ENCODE assay signal across 1 cellular context in genomic region chr11:125164422-125165110, GRCh38.
A peak's percentile ranks its signal among the peaks of the same experiment; 100 is the strongest.
TF ChIP-seq lines count a peak whose summit lies in the region.

PKNOX2 (plus strand) TSS chr11:125164751; CDS start chr11:125351306, 186,555 bp downstream.

TF ChIP-seq in HEK293, 187 proteins besides CTCF, POLR2A, EP300 and RAD21 (continued from another document and continues in another):
- TF ChIP-seq ZNF488 (tag by site-specific recombination; IDR thresholded peaks at IDR 0.05): no peak
- TF ChIP-seq ZSCAN4 (tag by site-specific recombination; IDR thresholded peaks at IDR 0.05): no peak
- TF ChIP-seq ZNF560 (tag by site-specific recombination; IDR thresholded peaks at IDR 0.05; ENCODE audit: borderline replicate concordance): no peak
- no peak for TF ChIP-seq ZNF518A (tag by site-specific recombination; conservative IDR thresholded peaks at IDR 0.05; ENCODE audit: low read depth)
- no peak for TF ChIP-seq ZNF571 (tag by site-specific recombination; IDR thresholded peaks at IDR 0.05)
- TF ChIP-seq ZNF221 (tag by site-specific recombination; IDR thresholded peaks at IDR 0.05; ENCODE audit: borderline replicate concordance): no peak
- TF ChIP-seq ZBTB44 (tag by site-specific recombination; IDR thresholded peaks at IDR 0.05): no peak
- no peak for TF ChIP-seq ZNF473 (tag by site-specific recombination; IDR thresholded peaks at IDR 0.05)
- TF ChIP-seq, protein P1, sequence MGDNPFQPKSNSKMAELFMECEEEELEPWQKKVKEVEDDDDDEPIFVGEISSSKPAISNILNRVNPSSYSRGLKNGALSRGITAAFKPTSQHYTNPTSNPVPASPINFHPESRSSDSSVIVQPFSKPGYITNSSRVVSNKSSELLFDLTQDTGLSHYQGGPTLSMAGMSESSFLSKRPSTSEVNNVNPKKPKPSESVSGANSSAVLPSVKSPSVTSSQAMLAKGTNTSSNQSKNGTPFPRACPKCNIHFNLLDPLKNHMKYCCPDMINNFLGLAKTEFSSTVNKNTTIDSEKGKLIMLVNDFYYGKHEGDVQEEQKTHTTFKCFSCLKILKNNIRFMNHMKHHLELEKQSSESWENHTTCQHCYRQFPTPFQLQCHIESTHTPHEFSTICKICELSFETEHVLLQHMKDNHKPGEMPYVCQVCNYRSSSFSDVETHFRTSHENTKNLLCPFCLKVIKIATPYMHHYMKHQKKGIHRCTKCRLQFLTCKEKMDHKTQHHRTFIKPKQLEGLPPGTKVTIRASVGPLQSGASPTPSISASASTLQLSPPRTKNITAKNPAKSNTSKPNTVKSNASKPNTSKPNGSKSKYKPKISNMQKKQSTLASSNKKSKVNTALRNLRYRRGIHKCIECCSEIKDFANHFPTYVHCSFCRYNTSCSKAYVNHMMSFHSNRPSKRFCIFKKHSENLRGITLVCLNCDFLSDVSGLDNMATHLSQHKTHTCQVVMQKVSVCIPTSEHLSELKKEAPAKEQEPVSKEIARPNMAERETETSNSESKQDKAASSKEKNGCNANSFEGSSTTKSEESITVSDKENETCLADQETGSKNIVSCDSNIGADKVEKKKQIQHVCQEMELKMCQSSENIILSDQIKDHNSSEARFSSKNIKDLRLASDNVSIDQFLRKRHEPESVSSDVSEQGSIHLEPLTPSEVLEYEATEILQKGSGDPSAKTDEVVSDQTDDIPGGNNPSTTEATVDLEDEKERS (tag by site-specific recombination; IDR thresholded peaks at IDR 0.05): no peak
- TF ChIP-seq IKZF3 (tag by site-specific recombination; IDR thresholded peaks at IDR 0.05): peak; percentile 48
- TF ChIP-seq RBAK (tag by site-specific recombination; IDR thresholded peaks at IDR 0.05): no peak
- TF ChIP-seq ZNF169 (tag by site-specific recombination; IDR thresholded peaks at IDR 0.05): no peak
- TF ChIP-seq ZSCAN23 (tag by site-specific recombination; IDR thresholded peaks at IDR 0.05): no peak
- no peak for TF ChIP-seq ZNF558 (tag by site-specific recombination; IDR thresholded peaks at IDR 0.05)
- TF ChIP-seq ZNF645 (tag by site-specific recombination; IDR thresholded peaks at IDR 0.05): no peak
- TF ChIP-seq ZNF121 (tag by site-specific recombination; IDR thresholded peaks at IDR 0.05): no peak
- no peak for TF ChIP-seq GLIS1 (tag by site-specific recombination; IDR thresholded peaks at IDR 0.05)
- TF ChIP-seq ZNF529 (tag by site-specific recombination; IDR thresholded peaks at IDR 0.05; ENCODE audit: insufficient replicate concordance): no peak
- TF ChIP-seq ZFHX2 (tag by site-specific recombination; conservative IDR thresholded peaks at IDR 0.05): no peak
- TF ChIP-seq, protein P2, sequence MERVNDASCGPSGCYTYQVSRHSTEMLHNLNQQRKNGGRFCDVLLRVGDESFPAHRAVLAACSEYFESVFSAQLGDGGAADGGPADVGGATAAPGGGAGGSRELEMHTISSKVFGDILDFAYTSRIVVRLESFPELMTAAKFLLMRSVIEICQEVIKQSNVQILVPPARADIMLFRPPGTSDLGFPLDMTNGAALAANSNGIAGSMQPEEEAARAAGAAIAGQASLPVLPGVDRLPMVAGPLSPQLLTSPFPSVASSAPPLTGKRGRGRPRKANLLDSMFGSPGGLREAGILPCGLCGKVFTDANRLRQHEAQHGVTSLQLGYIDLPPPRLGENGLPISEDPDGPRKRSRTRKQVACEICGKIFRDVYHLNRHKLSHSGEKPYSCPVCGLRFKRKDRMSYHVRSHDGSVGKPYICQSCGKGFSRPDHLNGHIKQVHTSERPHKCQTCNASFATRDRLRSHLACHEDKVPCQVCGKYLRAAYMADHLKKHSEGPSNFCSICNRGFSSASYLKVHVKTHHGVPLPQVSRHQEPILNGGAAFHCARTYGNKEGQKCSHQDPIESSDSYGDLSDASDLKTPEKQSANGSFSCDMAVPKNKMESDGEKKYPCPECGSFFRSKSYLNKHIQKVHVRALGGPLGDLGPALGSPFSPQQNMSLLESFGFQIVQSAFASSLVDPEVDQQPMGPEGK (tag by site-specific recombination; IDR thresholded peaks at IDR 0.05): no peak
- no peak for TF ChIP-seq ZNF202 (tag by site-specific recombination; IDR thresholded peaks at IDR 0.05; ENCODE audit: borderline replicate concordance)
- no peak for TF ChIP-seq ZNF580 (tag by site-specific recombination; IDR thresholded peaks at IDR 0.05)
- no peak for TF ChIP-seq ZNF24 (tag by site-specific recombination; IDR thresholded peaks at IDR 0.05)
- TF ChIP-seq ZNF112 (tag by site-specific recombination; IDR thresholded peaks at IDR 0.05): no peak
- no peak for TF ChIP-seq MYNN (tag by site-specific recombination; IDR thresholded peaks at IDR 0.05; ENCODE audit: borderline replicate concordance)
- TF ChIP-seq, protein P3, sequence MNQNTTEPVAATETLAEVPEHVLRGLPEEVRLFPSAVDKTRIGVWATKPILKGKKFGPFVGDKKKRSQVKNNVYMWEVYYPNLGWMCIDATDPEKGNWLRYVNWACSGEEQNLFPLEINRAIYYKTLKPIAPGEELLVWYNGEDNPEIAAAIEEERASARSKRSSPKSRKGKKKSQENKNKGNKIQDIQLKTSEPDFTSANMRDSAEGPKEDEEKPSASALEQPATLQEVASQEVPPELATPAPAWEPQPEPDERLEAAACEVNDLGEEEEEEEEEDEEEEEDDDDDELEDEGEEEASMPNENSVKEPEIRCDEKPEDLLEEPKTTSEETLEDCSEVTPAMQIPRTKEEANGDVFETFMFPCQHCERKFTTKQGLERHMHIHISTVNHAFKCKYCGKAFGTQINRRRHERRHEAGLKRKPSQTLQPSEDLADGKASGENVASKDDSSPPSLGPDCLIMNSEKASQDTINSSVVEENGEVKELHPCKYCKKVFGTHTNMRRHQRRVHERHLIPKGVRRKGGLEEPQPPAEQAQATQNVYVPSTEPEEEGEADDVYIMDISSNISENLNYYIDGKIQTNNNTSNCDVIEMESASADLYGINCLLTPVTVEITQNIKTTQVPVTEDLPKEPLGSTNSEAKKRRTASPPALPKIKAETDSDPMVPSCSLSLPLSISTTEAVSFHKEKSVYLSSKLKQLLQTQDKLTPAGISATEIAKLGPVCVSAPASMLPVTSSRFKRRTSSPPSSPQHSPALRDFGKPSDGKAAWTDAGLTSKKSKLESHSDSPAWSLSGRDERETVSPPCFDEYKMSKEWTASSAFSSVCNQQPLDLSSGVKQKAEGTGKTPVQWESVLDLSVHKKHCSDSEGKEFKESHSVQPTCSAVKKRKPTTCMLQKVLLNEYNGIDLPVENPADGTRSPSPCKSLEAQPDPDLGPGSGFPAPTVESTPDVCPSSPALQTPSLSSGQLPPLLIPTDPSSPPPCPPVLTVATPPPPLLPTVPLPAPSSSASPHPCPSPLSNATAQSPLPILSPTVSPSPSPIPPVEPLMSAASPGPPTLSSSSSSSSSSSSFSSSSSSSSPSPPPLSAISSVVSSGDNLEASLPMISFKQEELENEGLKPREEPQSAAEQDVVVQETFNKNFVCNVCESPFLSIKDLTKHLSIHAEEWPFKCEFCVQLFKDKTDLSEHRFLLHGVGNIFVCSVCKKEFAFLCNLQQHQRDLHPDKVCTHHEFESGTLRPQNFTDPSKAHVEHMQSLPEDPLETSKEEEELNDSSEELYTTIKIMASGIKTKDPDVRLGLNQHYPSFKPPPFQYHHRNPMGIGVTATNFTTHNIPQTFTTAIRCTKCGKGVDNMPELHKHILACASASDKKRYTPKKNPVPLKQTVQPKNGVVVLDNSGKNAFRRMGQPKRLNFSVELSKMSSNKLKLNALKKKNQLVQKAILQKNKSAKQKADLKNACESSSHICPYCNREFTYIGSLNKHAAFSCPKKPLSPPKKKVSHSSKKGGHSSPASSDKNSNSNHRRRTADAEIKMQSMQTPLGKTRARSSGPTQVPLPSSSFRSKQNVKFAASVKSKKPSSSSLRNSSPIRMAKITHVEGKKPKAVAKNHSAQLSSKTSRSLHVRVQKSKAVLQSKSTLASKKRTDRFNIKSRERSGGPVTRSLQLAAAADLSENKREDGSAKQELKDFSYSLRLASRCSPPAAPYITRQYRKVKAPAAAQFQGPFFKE (tag by site-specific recombination; IDR thresholded peaks at IDR 0.05; ENCODE audit: borderline replicate concordance): no peak
- TF ChIP-seq ZNF621 (tag by site-specific recombination; IDR thresholded peaks at IDR 0.05): no peak
- TF ChIP-seq, protein P4, sequence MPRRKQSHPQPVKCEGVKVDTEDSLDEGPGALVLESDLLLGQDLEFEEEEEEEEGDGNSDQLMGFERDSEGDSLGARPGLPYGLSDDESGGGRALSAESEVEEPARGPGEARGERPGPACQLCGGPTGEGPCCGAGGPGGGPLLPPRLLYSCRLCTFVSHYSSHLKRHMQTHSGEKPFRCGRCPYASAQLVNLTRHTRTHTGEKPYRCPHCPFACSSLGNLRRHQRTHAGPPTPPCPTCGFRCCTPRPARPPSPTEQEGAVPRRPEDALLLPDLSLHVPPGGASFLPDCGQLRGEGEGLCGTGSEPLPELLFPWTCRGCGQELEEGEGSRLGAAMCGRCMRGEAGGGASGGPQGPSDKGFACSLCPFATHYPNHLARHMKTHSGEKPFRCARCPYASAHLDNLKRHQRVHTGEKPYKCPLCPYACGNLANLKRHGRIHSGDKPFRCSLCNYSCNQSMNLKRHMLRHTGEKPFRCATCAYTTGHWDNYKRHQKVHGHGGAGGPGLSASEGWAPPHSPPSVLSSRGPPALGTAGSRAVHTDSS (tag by site-specific recombination; IDR thresholded peaks at IDR 0.05): no peak
- no peak for TF ChIP-seq ZBTB20 (tag by site-specific recombination; IDR thresholded peaks at IDR 0.05)
- TF ChIP-seq ZNF664 (tag by site-specific recombination; IDR thresholded peaks at IDR 0.05): no peak
- TF ChIP-seq ZNF248 (tag by site-specific recombination; IDR thresholded peaks at IDR 0.05): no peak
